9 cellular contexts compared by ENCODE assay signal in genomic region chr20:31869673-31869941, GRCh38. TPM values are rescaled to one million over a fixed set of nuclear protein-coding genes. Genes with fewer than 3 reads are reported as not detected.
DNase-seq lines count a peak whose midpoint lies in the region; ATAC-seq and TF ChIP-seq lines count a peak whose summit lies in the region.
"Had no signal": no experiment of that assay in that cellular context is flagged by ENCODE, and none has a peak within 500 bp of the region (broad histone marks: within the 10 kb centered on the region; RNA-seq: fewer than 3 reads in every experiment).

No MANE protein-coding gene starts in this region.

- TF ChIP-seq CTCF in brain (conservative IDR thresholded peaks at IDR 0.05) (no peak), thoracic aorta (IDR thresholded peaks at IDR 0.05) (no peak), brain microvascular endothelial cell (IDR thresholded peaks at IDR 0.05; ENCODE audit: low read depth, low read length, missing control alignments) (no peak)

- peak overlapping the region in 1 of 2 experiments; percentile 35 for H3K14ac ChIP-seq in mesenchymal stem cell (ENCODE audit: low read length in 2 of 2)

- H3K27ac ChIP-seq in mesenchymal stem cell (ENCODE audit: low read length, poor library complexity, severe bottlenecking) = no peak overlapping the region
- peak overlapping the region; percentile 32 to 41 for H3K27ac ChIP-seq in thoracic aorta
- no peak overlapping the region for H3K27ac ChIP-seq in brain microvascular endothelial cell
- H3K27ac ChIP-seq: HL-60 had no signal

- peak overlapping the region; percentile 79 for H3K4me2 ChIP-seq in mesenchymal stem cell (ENCODE audit: low read length, poor library complexity, severe bottlenecking)

- WGBS in mesenchymal stem cell = 18% methylated on average over 1 of the region's 1 CpG

- H2BK120ac ChIP-seq in mesenchymal stem cell (ENCODE audit: low read depth, low read length) = no peak overlapping the region

- H3K79me1 ChIP-seq in mesenchymal stem cell (replicated peaks; ENCODE audit: low read length, poor library complexity, severe bottlenecking) = no peaks in the 10 kb centered on the region

- peak overlapping the region in 1 of 2 experiments; percentile 80 for H3K18ac ChIP-seq in mesenchymal stem cell (ENCODE audit: low read depth in 1 of 2, low read length in 2 of 2)

- no peaks in the 10 kb centered on the region for H3K9me3 ChIP-seq in mesenchymal stem cell (ENCODE audit: control insufficient read depth, low read length)
- no peaks in the 10 kb centered on the region for H3K9me3 ChIP-seq in thoracic aorta

- H3K4ac ChIP-seq in mesenchymal stem cell (ENCODE audit: low read depth in 1 of 2, low read length in 2 of 2) = no peak overlapping the region

- H3K9me3 Mint-ChIP-seq in activated CD4-positive, alpha-beta T cell treated with anti-CD3 and anti-CD28 coated beads, Interleukin-2, amount 10 ng/mL, durations not matched to agents 24 days and 14 days = no peaks in the 10 kb centered on the region
- H3K9me3 Mint-ChIP-seq in brain = no peaks in the 10 kb centered on the region

- H3K27me3 Mint-ChIP-seq in activated CD4-positive, alpha-beta T cell treated with anti-CD3 and anti-CD28 coated beads, Interleukin-2, amount 10 ng/mL, durations not matched to agents 24 days and 14 days = peaks cover 64% of the 10 kb centered on the region
- peaks cover 10% of the 10 kb centered on the region for H3K27me3 Mint-ChIP-seq in brain

- peak overlapping the region; percentile 85 for H2AFZ ChIP-seq in mesenchymal stem cell (ENCODE audit: low read depth, low read length)

- peak overlapping the region; percentile 82 for H3K4me3 Mint-ChIP-seq in activated CD4-positive, alpha-beta T cell treated with anti-CD3 and anti-CD28 coated beads, Interleukin-2, amount 10 ng/mL, durations not matched to agents 24 days and 14 days
- peak overlapping the region; percentile 87 to 99 (median 97) for H3K4me3 Mint-ChIP-seq in brain

- no peak overlapping the region for H4K8ac ChIP-seq in mesenchymal stem cell (ENCODE audit: low read length)

- H2BK15ac ChIP-seq in mesenchymal stem cell (ENCODE audit: low read depth, poor library complexity, severe bottlenecking) = no peak overlapping the region

- H3K9ac ChIP-seq in mesenchymal stem cell (ENCODE audit: low read length) = peak overlapping the region; percentile 81

- in situ Hi-C loops in brain microvascular endothelial cell (cut with HindIII; ENCODE audit: low pct_ligation_motif_present, low sequenced_read_pairs) = no loop called here

- H3K23ac ChIP-seq in mesenchymal stem cell (ENCODE audit: low read length in 2 of 2) = peak overlapping the region in 1 of 2 experiments; percentile 97

- no peaks in the 10 kb centered on the region for H3K36me3 ChIP-seq in mesenchymal stem cell (ENCODE audit: control insufficient read depth in 1 of 2, insufficient read depth in 2 of 2, low read depth in 1 of 2, low read length in 2 of 2)
- H3K36me3 ChIP-seq in thoracic aorta = no peaks in the 10 kb centered on the region
- H3K36me3 ChIP-seq in brain microvascular endothelial cell (replicated peaks) = no peaks in the 10 kb centered on the region

- no peak overlapping the region for H2BK12ac ChIP-seq in mesenchymal stem cell (ENCODE audit: low read length in 2 of 2)

- H2AK5ac ChIP-seq in mesenchymal stem cell (ENCODE audit: low read length, severe bottlenecking) = no peak overlapping the region

- H3K4me1 ChIP-seq in mesenchymal stem cell (ENCODE audit: control insufficient read depth, insufficient read depth, low read depth, low read length) = peaks cover 12% of the 10 kb centered on the region
- H3K4me1 ChIP-seq in thoracic aorta (ENCODE audit: control insufficient read depth in 1 of 2, low read depth in 2 of 2) = peaks cover 8 to 31% of the 10 kb centered on the region in 2 donors

- no peak for DNase-seq in activated CD4-positive, alpha-beta T cell treated with anti-CD3 and anti-CD28 coated beads, Interleukin-2, amount 10 ng/mL, durations not matched to agents 24 days and 14 days
- no peak for DNase-seq in activated CD4-positive, alpha-beta T cell treated with anti-CD3 and anti-CD28 coated beads for 1 hour
- DNase-seq in mesenchymal stem cell = no peak
- DNase-seq in thoracic aorta (ENCODE audit: low spot score) = no peak
- DNase-seq in brain microvascular endothelial cell = no peak
- no peak for DNase-seq in posterior vena cava (ENCODE audit: low spot score)

- H3K4me3 ChIP-seq in mesenchymal stem cell (ENCODE audit: insufficient read depth in 1 of 2, low read depth in 1 of 2, low read length in 2 of 2) (peak overlapping the region in 1 of 2 experiments; percentile 72), thoracic aorta (peak overlapping the region; percentile 77), brain microvascular endothelial cell (ENCODE audit: low read depth, low read length) (no peak overlapping the region)

- H4K91ac ChIP-seq in mesenchymal stem cell (ENCODE audit: low read length) = no peak overlapping the region

- H3K27me3 ChIP-seq in mesenchymal stem cell (ENCODE audit: control insufficient read depth in 1 of 2, insufficient read depth in 1 of 2, low read length in 2 of 2) (peaks cover 78 to 83% of the 10 kb centered on the region in 2 experiments), thoracic aorta (replicated peaks; ENCODE audit: insufficient read depth) (no peaks in the 10 kb centered on the region), brain microvascular endothelial cell (replicated peaks) (peaks cover 31% of the 10 kb centered on the region)

- H2BK5ac ChIP-seq in mesenchymal stem cell (ENCODE audit: low read depth, low read length, poor library complexity, severe bottlenecking) = no peak overlapping the region

- H3K36me3 Mint-ChIP-seq in activated CD4-positive, alpha-beta T cell treated with anti-CD3 and anti-CD28 coated beads, Interleukin-2, amount 10 ng/mL, durations not matched to agents 24 days and 14 days (ENCODE audit: low read depth) = peaks cover 2% of the 10 kb centered on the region
- H3K36me3 Mint-ChIP-seq in brain = peaks cover 2% of the 10 kb centered on the region

- ATAC-seq in thoracic aorta (ENCODE audit: insufficient number of reproducible peaks, low FRiP score, low read depth) (no peak), GM18909 (IDR thresholded peaks at IDR 0.05; ENCODE audit: poor library complexity, unreplicated experiment) (no peak)

- no peak overlapping the region for H3K27ac Mint-ChIP-seq in activated CD4-positive, alpha-beta T cell treated with anti-CD3 and anti-CD28 coated beads, Interleukin-2, amount 10 ng/mL, durations not matched to agents 24 days and 14 days
- peak overlapping the region; percentile 87 to 99 (median 96) for H3K27ac Mint-ChIP-seq in brain

- intact Hi-C loops in activated CD4-positive, alpha-beta T cell treated with anti-CD3 and anti-CD28 coated beads, Interleukin-2, amount 10 ng/mL, durations not matched to agents 24 days and 14 days (cut with micrococcal nuclease) = no loop called here
- intact Hi-C loops in posterior vena cava (cut with DNase I) = no loop called here

- peaks cover 11% of the 10 kb centered on the region for H3K4me1 Mint-ChIP-seq in activated CD4-positive, alpha-beta T cell treated with anti-CD3 and anti-CD28 coated beads, Interleukin-2, amount 10 ng/mL, durations not matched to agents 24 days and 14 days
- peaks cover 52% of the 10 kb centered on the region for H3K4me1 Mint-ChIP-seq in brain

RNA-seq across cellular contexts. Expression of gene DUSP15, which starts 0.7 kb away (rescaled TPM):
- not detected in 2 replicates for total RNA-seq in activated CD4-positive, alpha-beta T cell treated with anti-CD3 and anti-CD28 coated beads, Interleukin-2, amount 10 ng/mL, durations not matched to agents 24 days and 14 days
- polyA plus RNA-seq in brain (ENCODE audit: insufficient read depth, low read depth, low replicate concordance) = 7.0 TPM
- 0.10 TPM for polyA plus RNA-seq in mesenchymal stem cell (2013, experiment 1 of 2)
- polyA plus RNA-seq in mesenchymal stem cell (2013, experiment 2 of 2) = 0.11 TPM
- total RNA-seq in thoracic aorta = 1 to 10 TPM; 3.9 to 5.6 TPM
- 1 to 10 TPM in 1 of 2 donors, under 1 TPM in 1; 0.90 to 1.0 TPM for total RNA-seq in posterior vena cava

RNA-seq across cellular contexts. Expression of gene TTLL9, which starts 0.8 kb away (rescaled TPM):
- not detected in 2 replicates for total RNA-seq in activated CD4-positive, alpha-beta T cell treated with anti-CD3 and anti-CD28 coated beads, Interleukin-2, amount 10 ng/mL, durations not matched to agents 24 days and 14 days
- 0.41 TPM for polyA plus RNA-seq in brain (ENCODE audit: insufficient read depth, low read depth, low replicate concordance)
- not detected for polyA plus RNA-seq in mesenchymal stem cell (2013, experiment 1 of 2)
- polyA plus RNA-seq in mesenchymal stem cell (2013, experiment 2 of 2) = 0.03 TPM
- total RNA-seq in thoracic aorta (not detected), posterior vena cava (under 1 TPM; 0.14 to 0.19 TPM)

RNA-seq across cellular contexts. Expression of gene FOXS1, which starts 24.2 kb away (rescaled TPM):
- total RNA-seq in activated CD4-positive, alpha-beta T cell treated with anti-CD3 and anti-CD28 coated beads, Interleukin-2, amount 10 ng/mL, durations not matched to agents 24 days and 14 days = not detected in 2 replicates
- 2.9 TPM for polyA plus RNA-seq in brain (ENCODE audit: insufficient read depth, low read depth, low replicate concordance)
- polyA plus RNA-seq in mesenchymal stem cell (2013, experiment 1 of 2) = 0.23 TPM
- 0.26 TPM for polyA plus RNA-seq in mesenchymal stem cell (2013, experiment 2 of 2)
- 10 to 100 TPM; 13.9 to 44.5 TPM for total RNA-seq in thoracic aorta
- 1 to 10 TPM; 2.8 to 5.0 TPM for total RNA-seq in posterior vena cava

RNA-seq across cellular contexts. Expression of gene MYLK2, which starts 50.5 kb away (rescaled TPM):
- 0.26 and 0.28 TPM in 2 replicates for total RNA-seq in activated CD4-positive, alpha-beta T cell treated with anti-CD3 and anti-CD28 coated beads, Interleukin-2, amount 10 ng/mL, durations not matched to agents 24 days and 14 days
- polyA plus RNA-seq in brain (ENCODE audit: insufficient read depth, low read depth, low replicate concordance) = 1.5 TPM
- polyA plus RNA-seq in mesenchymal stem cell (2013, experiment 1 of 2) = 0.06 TPM
- polyA plus RNA-seq in mesenchymal stem cell (2013, experiment 2 of 2) = 0.04 TPM
- total RNA-seq in thoracic aorta (not detected), posterior vena cava (not detected)

Comparison
In these comparisons a context has a peak if more than half of its experiments do, and no peak if none do; other contexts are left out.
1. H3K27ac ChIP-seq: peak in thoracic aorta (2 of 2); none in mesenchymal stem cell (single experiment) and brain microvascular endothelial cell (single experiment).